Comparison of ENCODE assay signal across 1 cellular context in the genomic region with DNA sequence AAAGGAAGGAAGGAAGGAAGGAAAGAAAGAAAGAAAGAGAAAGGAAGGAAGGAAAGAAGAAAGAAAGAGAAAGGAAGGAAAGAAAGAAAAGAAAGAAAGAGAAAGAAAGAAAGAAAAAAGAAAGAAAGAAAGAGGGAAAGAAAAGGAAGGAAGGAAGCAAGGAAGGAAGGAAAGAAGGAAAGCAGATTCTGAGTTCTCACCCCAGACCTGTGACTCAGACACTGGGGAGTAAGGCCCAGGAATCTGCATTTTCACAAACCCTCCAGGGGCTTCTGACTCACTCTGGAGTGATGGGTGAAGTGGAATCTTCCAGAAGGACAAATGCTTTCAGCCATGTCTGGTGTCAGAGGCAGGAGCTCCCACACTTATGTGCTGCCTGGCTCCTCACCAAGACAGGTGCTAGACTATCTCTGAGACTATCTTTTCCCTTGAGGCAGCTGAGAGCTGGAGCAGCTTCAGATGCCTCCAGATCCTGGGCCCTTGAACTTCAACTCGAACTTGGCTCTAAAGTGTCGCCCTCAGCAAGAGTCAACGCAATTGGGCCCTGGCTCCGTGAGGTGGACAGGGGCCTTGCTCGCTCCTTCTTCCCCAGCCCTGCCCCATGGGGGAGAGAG.
TF ChIP-seq lines count a peak whose summit lies in the region.

No MANE protein-coding gene starts in this region.

TF ChIP-seq in K562, 482 proteins besides CTCF, POLR2A, EP300 and RAD21 (continued from another document):
- TF ChIP-seq RBM34 (IDR thresholded peaks at IDR 0.05; ENCODE audit: borderline replicate concordance, insufficient read depth, low read length) (no peak), TOE1 (IDR thresholded peaks at IDR 0.05; ENCODE audit: borderline replicate concordance) (peak; percentile 72), TOE1 (CRISPR knock-in tag; IDR thresholded peaks at IDR 0.05; ENCODE audit: borderline replicate concordance, low read depth) (no peak), TRIM28 (IDR thresholded peaks at IDR 0.05) (no peak), EHMT2 (IDR thresholded peaks at IDR 0.05) (peak; percentile 33; the same call in 1 of the 2 replicates), NR2F6 (CRISPR knock-in tag; IDR thresholded peaks at IDR 0.05) (no peak), HDAC1 (IDR thresholded peaks at IDR 0.05) (peak in 1 of 2 experiments; percentile 53; a peak in 2 of 4 replicates), CBX2 (IDR thresholded peaks at IDR 0.05; ENCODE audit: insufficient read depth, low read length, poor library complexity, severe bottlenecking) (no peak), SMARCA5 (IDR thresholded peaks at IDR 0.05) (peak; percentile 24; the same call in 1 of the 2 replicates), ZNF12 (CRISPR knock-in tag; IDR thresholded peaks at IDR 0.05) (no peak), FOXP1 (CRISPR knock-in tag; IDR thresholded peaks at IDR 0.05) (no peak), EGR1 (conservative IDR thresholded peaks at IDR 0.05) (0 out of 2 replicates have a peak, but pooled peaks have one; percentile 60), ETV6 (IDR thresholded peaks at IDR 0.05; ENCODE audit: borderline replicate concordance in 1 of 2, low read depth in 2 of 2, low read length in 1 of 2) (no peak), ETV6 (CRISPR knock-in tag; IDR thresholded peaks at IDR 0.05; ENCODE audit: borderline replicate concordance) (no peak), JUND (IDR thresholded peaks at IDR 0.05; ENCODE audit: borderline replicate concordance, low read depth, low read length) (peak; percentile 77; the same call in 1 of the 2 replicates), JUND (tag; IDR thresholded peaks at IDR 0.05; ENCODE audit: borderline replicate concordance, low read depth, low read length) (peak; percentile 71; the same call in 1 of the 3 replicates), BCOR (IDR thresholded peaks at IDR 0.05) (peak; percentile 58), STAT5A (IDR thresholded peaks at IDR 0.05; ENCODE audit: borderline replicate concordance, low read length) (no peak), ZNF764 (CRISPR knock-in tag; IDR thresholded peaks at IDR 0.05; ENCODE audit: low read depth) (no peak), CREM (IDR thresholded peaks at IDR 0.05; ENCODE audit: low read depth) (no peak), HDAC2 (IDR thresholded peaks at IDR 0.05) (0 out of 2 replicates have a peak, but pooled peaks have one; percentile 32), CBFA2T2 (conservative IDR thresholded peaks at IDR 0.05) (peak; percentile 36; the same call in 1 of the 2 replicates), L3MBTL2 (IDR thresholded peaks at IDR 0.05) (no peak)
- TF ChIP-seq, protein P1, sequence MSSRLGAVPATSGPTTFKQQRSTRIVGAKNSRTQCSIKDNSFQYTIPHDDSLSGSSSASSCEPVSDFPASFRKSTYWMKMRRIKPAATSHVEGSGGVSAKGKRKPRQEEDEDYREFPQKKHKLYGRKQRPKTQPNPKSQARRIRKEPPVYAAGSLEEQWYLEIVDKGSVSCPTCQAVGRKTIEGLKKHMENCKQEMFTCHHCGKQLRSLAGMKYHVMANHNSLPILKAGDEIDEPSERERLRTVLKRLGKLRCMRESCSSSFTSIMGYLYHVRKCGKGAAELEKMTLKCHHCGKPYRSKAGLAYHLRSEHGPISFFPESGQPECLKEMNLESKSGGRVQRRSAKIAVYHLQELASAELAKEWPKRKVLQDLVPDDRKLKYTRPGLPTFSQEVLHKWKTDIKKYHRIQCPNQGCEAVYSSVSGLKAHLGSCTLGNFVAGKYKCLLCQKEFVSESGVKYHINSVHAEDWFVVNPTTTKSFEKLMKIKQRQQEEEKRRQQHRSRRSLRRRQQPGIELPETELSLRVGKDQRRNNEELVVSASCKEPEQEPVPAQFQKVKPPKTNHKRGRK (tag; IDR thresholded peaks at IDR 0.05), result peak; percentile 98
- TF ChIP-seq, protein P2, sequence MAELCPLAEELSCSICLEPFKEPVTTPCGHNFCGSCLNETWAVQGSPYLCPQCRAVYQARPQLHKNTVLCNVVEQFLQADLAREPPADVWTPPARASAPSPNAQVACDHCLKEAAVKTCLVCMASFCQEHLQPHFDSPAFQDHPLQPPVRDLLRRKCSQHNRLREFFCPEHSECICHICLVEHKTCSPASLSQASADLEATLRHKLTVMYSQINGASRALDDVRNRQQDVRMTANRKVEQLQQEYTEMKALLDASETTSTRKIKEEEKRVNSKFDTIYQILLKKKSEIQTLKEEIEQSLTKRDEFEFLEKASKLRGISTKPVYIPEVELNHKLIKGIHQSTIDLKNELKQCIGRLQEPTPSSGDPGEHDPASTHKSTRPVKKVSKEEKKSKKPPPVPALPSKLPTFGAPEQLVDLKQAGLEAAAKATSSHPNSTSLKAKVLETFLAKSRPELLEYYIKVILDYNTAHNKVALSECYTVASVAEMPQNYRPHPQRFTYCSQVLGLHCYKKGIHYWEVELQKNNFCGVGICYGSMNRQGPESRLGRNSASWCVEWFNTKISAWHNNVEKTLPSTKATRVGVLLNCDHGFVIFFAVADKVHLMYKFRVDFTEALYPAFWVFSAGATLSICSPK (IDR thresholded peaks at IDR 0.05; ENCODE audit: borderline replicate concordance), result peak; percentile 82; the same call in 1 of the 2 replicates
- TF ChIP-seq, protein P3, sequence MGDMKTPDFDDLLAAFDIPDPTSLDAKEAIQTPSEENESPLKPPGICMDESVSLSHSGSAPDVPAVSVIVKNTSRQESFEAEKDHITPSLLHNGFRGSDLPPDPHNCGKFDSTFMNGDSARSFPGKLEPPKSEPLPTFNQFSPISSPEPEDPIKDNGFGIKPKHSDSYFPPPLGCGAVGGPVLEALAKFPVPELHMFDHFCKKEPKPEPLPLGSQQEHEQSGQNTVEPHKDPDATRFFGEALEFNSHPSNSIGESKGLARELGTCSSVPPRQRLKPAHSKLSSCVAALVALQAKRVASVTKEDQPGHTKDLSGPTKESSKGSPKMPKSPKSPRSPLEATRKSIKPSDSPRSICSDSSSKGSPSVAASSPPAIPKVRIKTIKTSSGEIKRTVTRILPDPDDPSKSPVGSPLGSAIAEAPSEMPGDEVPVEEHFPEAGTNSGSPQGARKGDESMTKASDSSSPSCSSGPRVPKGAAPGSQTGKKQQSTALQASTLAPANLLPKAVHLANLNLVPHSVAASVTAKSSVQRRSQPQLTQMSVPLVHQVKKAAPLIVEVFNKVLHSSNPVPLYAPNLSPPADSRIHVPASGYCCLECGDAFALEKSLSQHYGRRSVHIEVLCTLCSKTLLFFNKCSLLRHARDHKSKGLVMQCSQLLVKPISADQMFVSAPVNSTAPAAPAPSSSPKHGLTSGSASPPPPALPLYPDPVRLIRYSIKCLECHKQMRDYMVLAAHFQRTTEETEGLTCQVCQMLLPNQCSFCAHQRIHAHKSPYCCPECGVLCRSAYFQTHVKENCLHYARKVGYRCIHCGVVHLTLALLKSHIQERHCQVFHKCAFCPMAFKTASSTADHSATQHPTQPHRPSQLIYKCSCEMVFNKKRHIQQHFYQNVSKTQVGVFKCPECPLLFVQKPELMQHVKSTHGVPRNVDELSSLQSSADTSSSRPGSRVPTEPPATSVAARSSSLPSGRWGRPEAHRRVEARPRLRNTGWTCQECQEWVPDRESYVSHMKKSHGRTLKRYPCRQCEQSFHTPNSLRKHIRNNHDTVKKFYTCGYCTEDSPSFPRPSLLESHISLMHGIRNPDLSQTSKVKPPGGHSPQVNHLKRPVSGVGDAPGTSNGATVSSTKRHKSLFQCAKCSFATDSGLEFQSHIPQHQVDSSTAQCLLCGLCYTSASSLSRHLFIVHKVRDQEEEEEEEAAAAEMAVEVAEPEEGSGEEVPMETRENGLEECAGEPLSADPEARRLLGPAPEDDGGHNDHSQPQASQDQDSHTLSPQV (IDR thresholded peaks at IDR 0.05), result peak; percentile 52; the same call in 1 of the 2 replicates
- TF ChIP-seq, protein P4, sequence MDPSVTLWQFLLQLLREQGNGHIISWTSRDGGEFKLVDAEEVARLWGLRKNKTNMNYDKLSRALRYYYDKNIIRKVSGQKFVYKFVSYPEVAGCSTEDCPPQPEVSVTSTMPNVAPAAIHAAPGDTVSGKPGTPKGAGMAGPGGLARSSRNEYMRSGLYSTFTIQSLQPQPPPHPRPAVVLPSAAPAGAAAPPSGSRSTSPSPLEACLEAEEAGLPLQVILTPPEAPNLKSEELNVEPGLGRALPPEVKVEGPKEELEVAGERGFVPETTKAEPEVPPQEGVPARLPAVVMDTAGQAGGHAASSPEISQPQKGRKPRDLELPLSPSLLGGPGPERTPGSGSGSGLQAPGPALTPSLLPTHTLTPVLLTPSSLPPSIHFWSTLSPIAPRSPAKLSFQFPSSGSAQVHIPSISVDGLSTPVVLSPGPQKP (CRISPR knock-in tag; IDR thresholded peaks at IDR 0.05), result no peak
- TF ChIP-seq, protein P5, sequence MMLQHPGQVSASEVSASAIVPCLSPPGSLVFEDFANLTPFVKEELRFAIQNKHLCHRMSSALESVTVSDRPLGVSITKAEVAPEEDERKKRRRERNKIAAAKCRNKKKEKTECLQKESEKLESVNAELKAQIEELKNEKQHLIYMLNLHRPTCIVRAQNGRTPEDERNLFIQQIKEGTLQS (IDR thresholded peaks at IDR 0.05), result peak; percentile 81
- TF ChIP-seq, protein P5 (CRISPR knock-in tag; conservative IDR thresholded peaks at IDR 0.05), result no peak
- TF ChIP-seq, protein P6, sequence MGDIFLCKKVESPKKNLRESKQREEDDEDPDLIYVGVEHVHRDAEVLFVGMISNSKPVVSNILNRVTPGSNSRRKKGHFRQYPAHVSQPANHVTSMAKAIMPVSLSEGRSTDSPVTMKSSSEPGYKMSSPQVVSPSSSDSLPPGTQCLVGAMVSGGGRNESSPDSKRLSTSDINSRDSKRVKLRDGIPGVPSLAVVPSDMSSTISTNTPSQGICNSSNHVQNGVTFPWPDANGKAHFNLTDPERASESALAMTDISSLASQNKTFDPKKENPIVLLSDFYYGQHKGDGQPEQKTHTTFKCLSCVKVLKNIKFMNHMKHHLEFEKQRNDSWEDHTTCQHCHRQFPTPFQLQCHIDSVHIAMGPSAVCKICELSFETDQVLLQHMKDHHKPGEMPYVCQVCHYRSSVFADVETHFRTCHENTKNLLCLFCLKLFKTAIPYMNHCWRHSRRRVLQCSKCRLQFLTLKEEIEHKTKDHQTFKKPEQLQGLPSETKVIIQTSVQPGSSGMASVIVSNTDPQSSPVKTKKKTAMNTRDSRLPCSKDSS (IDR thresholded peaks at IDR 0.05; ENCODE audit: low read depth, partially characterized antibody), result peak; percentile 14
- TF ChIP-seq, protein P7, sequence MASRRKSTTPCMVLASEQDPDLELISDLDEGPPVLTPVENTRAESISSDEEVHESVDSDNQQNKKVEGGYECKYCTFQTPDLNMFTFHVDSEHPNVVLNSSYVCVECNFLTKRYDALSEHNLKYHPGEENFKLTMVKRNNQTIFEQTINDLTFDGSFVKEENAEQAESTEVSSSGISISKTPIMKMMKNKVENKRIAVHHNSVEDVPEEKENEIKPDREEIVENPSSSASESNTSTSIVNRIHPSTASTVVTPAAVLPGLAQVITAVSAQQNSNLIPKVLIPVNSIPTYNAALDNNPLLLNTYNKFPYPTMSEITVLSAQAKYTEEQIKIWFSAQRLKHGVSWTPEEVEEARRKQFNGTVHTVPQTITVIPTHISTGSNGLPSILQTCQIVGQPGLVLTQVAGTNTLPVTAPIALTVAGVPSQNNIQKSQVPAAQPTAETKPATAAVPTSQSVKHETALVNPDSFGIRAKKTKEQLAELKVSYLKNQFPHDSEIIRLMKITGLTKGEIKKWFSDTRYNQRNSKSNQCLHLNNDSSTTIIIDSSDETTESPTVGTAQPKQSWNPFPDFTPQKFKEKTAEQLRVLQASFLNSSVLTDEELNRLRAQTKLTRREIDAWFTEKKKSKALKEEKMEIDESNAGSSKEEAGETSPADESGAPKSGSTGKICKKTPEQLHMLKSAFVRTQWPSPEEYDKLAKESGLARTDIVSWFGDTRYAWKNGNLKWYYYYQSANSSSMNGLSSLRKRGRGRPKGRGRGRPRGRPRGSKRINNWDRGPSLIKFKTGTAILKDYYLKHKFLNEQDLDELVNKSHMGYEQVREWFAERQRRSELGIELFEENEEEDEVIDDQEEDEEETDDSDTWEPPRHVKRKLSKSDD (conservative IDR thresholded peaks at IDR 0.05; ENCODE audit: low read length), result no peak
- TF ChIP-seq, protein P8, sequence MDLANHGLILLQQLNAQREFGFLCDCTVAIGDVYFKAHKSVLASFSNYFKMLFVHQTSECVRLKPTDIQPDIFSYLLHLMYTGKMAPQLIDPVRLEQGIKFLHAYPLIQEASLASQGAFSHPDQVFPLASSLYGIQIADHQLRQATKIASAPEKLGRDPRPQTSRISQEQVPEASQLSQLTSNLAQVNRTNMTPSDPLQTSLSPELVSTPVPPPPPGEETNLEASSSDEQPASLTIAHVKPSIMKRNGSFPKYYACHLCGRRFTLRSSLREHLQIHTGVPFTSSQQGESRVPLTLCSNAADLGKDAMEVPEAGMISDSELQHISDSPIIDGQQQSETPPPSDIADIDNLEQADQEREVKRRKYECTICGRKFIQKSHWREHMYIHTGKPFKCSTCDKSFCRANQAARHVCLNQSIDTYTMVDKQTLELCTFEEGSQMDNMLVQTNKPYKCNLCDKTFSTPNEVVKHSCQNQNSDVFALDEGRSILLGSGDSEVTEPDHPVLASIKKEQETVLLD (IDR thresholded peaks at IDR 0.05), result peak; percentile 85; the same call in 1 of the 2 replicates
